Comparison of ENCODE assay signal across 11 cellular contexts in genomic region chr12:55725556-55725955, GRCh38. TPM values are rescaled to one million over a fixed set of nuclear protein-coding genes. Genes with fewer than 3 reads are reported as not detected.
DNase-seq lines count a peak whose midpoint lies in the region; ATAC-seq, FAIRE-seq and TF ChIP-seq lines count a peak whose summit lies in the region.
"Had no signal": no experiment of that assay in that cellular context is flagged by ENCODE, and none has a peak within 500 bp of the region (broad histone marks: within the 10 kb centered on the region; RNA-seq: fewer than 3 reads in every experiment).

No MANE protein-coding gene starts in this region.

- ATAC-seq in activated CD8-positive, alpha-beta memory T cell treated with anti-CD3 and anti-CD28 coated beads, Interleukin-2, amount 10 ng/mL, durations not matched to agents 7 days and 5 days, result no peak
- ATAC-seq in HepG2, result no peak
- no peak for ATAC-seq in HG03354 (IDR thresholded peaks at IDR 0.05; ENCODE audit: poor library complexity, severe bottlenecking, unreplicated experiment)
- ATAC-seq: activated T-cell treated with anti-CD3 and anti-CD28 coated beads, Interleukin-2, amount 50 U/mL, for 72 hours had no signal

- no peak for TF ChIP-seq RAD21 in HepG2 (CRISPR knock-in tag; IDR thresholded peaks at IDR 0.05)

- H3K36me3 ChIP-seq in tibial nerve, result peaks cover 0 to 49% (median 6%) of the 10 kb centered on the region in 3 donors
- H3K36me3 ChIP-seq in HepG2 (replicated peaks in 1 of 2; ENCODE audit: control insufficient read depth in 1 of 2, insufficient read depth in 2 of 2, low read length in 2 of 2), result peaks cover 10 to 25% of the 10 kb centered on the region in 2 experiments; a peak in 4 of 5 replicates

- DNase-seq in activated CD8-positive, alpha-beta memory T cell treated with anti-CD3 and anti-CD28 coated beads, Interleukin-2, amount 10 ng/mL, durations not matched to agents 7 days and 5 days, result no peak
- no peak for DNase-seq in activated CD8-positive, alpha-beta memory T cell treated with anti-CD3 and anti-CD28 coated beads for 24 hours
- no peak for DNase-seq in immature natural killer cell
- no peak for DNase-seq in tibial nerve (ENCODE audit: low spot score in 2 of 2)
- DNase-seq in HepG2 (ENCODE audit: low spot score), result no peak
- DNase-seq: activated T-cell treated with anti-CD3 and anti-CD28 coated beads, Interleukin-2, amount 50 U/mL, for 72 hours; foreskin melanocyte; RPMI8226 had no signal

- FAIRE-seq in HepG2 (lab: Jason Lieb, UNC), result no peak

- BruUV-seq in HepG2 (replicated peaks; lab: Mats Ljungman, UMichigan), result no TSS peak

- TF ChIP-seq EP300 in tibial nerve (IDR thresholded peaks at IDR 0.05) (no peak), HepG2 (IDR thresholded peaks at IDR 0.05; ENCODE audit: low read depth in 2 of 2, low read length in 2 of 2) (no peak), HepG2 (CRISPR knock-in tag; IDR thresholded peaks at IDR 0.05; ENCODE audit: borderline replicate concordance) (no peak)

- peak overlapping the region; percentile 4 for H3K27ac Mint-ChIP-seq in activated CD8-positive, alpha-beta memory T cell treated with anti-CD3 and anti-CD28 coated beads, Interleukin-2, amount 10 ng/mL, durations not matched to agents 7 days and 5 days
- peak overlapping the region in 5 of 6 donors; percentile 51 to 72 (median 63) for H3K27ac Mint-ChIP-seq in immature natural killer cell

- H3K9me3 ChIP-seq in tibial nerve (no peaks in the 10 kb centered on the region), HepG2 (ENCODE audit: low read length) (no peaks in the 10 kb centered on the region)

- H3K36me3 Mint-ChIP-seq in activated CD8-positive, alpha-beta memory T cell treated with anti-CD3 and anti-CD28 coated beads, Interleukin-2, amount 10 ng/mL, durations not matched to agents 7 days and 5 days, result peaks cover 17% of the 10 kb centered on the region
- peaks cover 0 to 18% (median 4%) of the 10 kb centered on the region in 3 donors for H3K36me3 Mint-ChIP-seq in immature natural killer cell

- in situ Hi-C loops in HepG2 (cut with HindIII; ENCODE audit: extremely low pct_ligation_motif_present, low pct_unique_long_range_greater_than_20kb), result no loop called here

- H2AFZ ChIP-seq in HepG2 (ENCODE audit: low read length), result no peak overlapping the region

- H3K27ac ChIP-seq in tibial nerve (peak overlapping the region in 3 of 4 donors; percentile 40 to 100 (median 99)), HepG2 (ENCODE audit: extremely low read length, insufficient read depth, low read length) (no peak overlapping the region)
- H3K27ac ChIP-seq: cardiac muscle cell had no signal

- H3K79me2 ChIP-seq in HepG2 (ENCODE audit: insufficient read depth, low read length), result peaks cover 12% of the 10 kb centered on the region

- H3K9ac ChIP-seq in HepG2 (ENCODE audit: insufficient read depth, low read depth, low read length), result no peak overlapping the region

- TF ChIP-seq POLR2A in tibial nerve (IDR thresholded peaks at IDR 0.05), result no peak
- TF ChIP-seq POLR2A in HepG2 (IDR thresholded peaks at IDR 0.05; ENCODE audit: insufficient read depth in 1 of 2, low read depth in 2 of 2, low read length in 2 of 2), result no peak

- CTCF ChIA-PET in activated CD8-positive, alpha-beta memory T cell treated with anti-CD3 and anti-CD28 coated beads, Interleukin-2, amount 10 ng/mL, durations not matched to agents 7 days and 5 days (lab: Charles Lee), result interaction anchor here (1.2 to 11.3 kb wide), 3 partner anchors 9 to 91 kb away, joined by 4 to 233 read pairs (median 9); partner anchors contain the start of genes BLOC1S1 and SARNP
- CTCF ChIA-PET in HepG2 (lab: Yijun Ruan, JAX; ENCODE audit: low intra/inter-chr PET ratio, low total read pairs), result interaction anchor here (3.4 kb wide), 1 partner anchor 11 kb away, joined by 36 read pairs; no protein-coding TSS in a partner anchor

- no peaks in the 10 kb centered on the region for H3K9me3 Mint-ChIP-seq in activated CD8-positive, alpha-beta memory T cell treated with anti-CD3 and anti-CD28 coated beads, Interleukin-2, amount 10 ng/mL, durations not matched to agents 7 days and 5 days (ENCODE audit: low read depth)
- no peaks in the 10 kb centered on the region for H3K9me3 Mint-ChIP-seq in immature natural killer cell
- H3K9me3 Mint-ChIP-seq: activated T-cell treated with anti-CD3 and anti-CD28 coated beads, Interleukin-2, amount 50 U/mL, for 72 hours had no signal

- intact Hi-C loops in HepG2 (cut with micrococcal nuclease; ENCODE audit: unreplicated experiment), result no loop called here

- H3K4me3 Mint-ChIP-seq in activated CD8-positive, alpha-beta memory T cell treated with anti-CD3 and anti-CD28 coated beads, Interleukin-2, amount 10 ng/mL, durations not matched to agents 7 days and 5 days, result no peak overlapping the region
- H3K4me3 Mint-ChIP-seq in immature natural killer cell, result peak overlapping the region in 3 of 5 donors; percentile 3 to 27 (median 21)
- H3K4me3 Mint-ChIP-seq: activated T-cell treated with anti-CD3 and anti-CD28 coated beads, Interleukin-2, amount 50 U/mL, for 72 hours had no signal

- H3K4me1 ChIP-seq in tibial nerve, result peaks cover 0 to 76% (median 54%) of the 10 kb centered on the region in 4 donors
- H3K4me1 ChIP-seq in HepG2 (ENCODE audit: insufficient read depth, low read length), result peaks cover 68% of the 10 kb centered on the region

- POLR2A ChIA-PET in HepG2 (lab: Yijun Ruan, JAX), result interaction anchor here (1.3 to 2.0 kb wide), 3 partner anchors 12 to 248 kb away, joined by 3 to 14 read pairs (median 8); partner anchors contain the start of gene RAB5B

- H3K27me3 ChIP-seq in tibial nerve, result no peaks in the 10 kb centered on the region
- no peaks in the 10 kb centered on the region; a peak in 1 of 5 replicates for H3K27me3 ChIP-seq in HepG2 (ENCODE audit: control insufficient read depth in 1 of 2, insufficient read depth in 2 of 2, low read length in 2 of 2)
- H3K27me3 ChIP-seq: cardiac muscle cell had no signal

- no peak overlapping the region for H3K4me3 ChIP-seq in tibial nerve
- no peak overlapping the region for H3K4me3 ChIP-seq in HepG2 (replicated peaks in 1 of 3; ENCODE audit: insufficient read depth in 1 of 3, low read depth in 2 of 3, low read length in 3 of 3)
- H3K4me3 ChIP-seq: cardiac muscle cell, skin epidermis had no signal

- 0 out of 2 replicates have a peak, but pooled peaks cover 8% of the 10 kb centered on the region for H4K20me1 ChIP-seq in HepG2 (ENCODE audit: insufficient read depth, low read length)

- WGBS in tibial nerve, 2 donors, result 39 to 41% methylated on average over 3 of the region's 3 CpGs
- WGBS in HepG2 (ENCODE audit: low lambda C conversion rate), result 97% methylated on average over 3 of the region's 3 CpGs

- no peaks in the 10 kb centered on the region for H3K27me3 Mint-ChIP-seq in activated CD8-positive, alpha-beta memory T cell treated with anti-CD3 and anti-CD28 coated beads, Interleukin-2, amount 10 ng/mL, durations not matched to agents 7 days and 5 days
- peaks cover 0 to 12% (median 5%) of the 10 kb centered on the region in 3 donors for H3K27me3 Mint-ChIP-seq in immature natural killer cell (ENCODE audit: low read depth in 3 of 3)

- H3K4me1 Mint-ChIP-seq in activated CD8-positive, alpha-beta memory T cell treated with anti-CD3 and anti-CD28 coated beads, Interleukin-2, amount 10 ng/mL, durations not matched to agents 7 days and 5 days, result peaks cover 57% of the 10 kb centered on the region
- H3K4me1 Mint-ChIP-seq in immature natural killer cell, result peaks cover 49 to 56% of the 10 kb centered on the region in 2 donors

- H3K4me2 ChIP-seq in HepG2 (ENCODE audit: low read depth, low read length), result no peak overlapping the region

- TF ChIP-seq CTCF in tibial nerve (IDR thresholded peaks at IDR 0.05), result no peak
- no peak for TF ChIP-seq CTCF in HepG2 (CRISPR knock-in tag; IDR thresholded peaks at IDR 0.05)

RNA-seq across cellular contexts. Expression of gene CD63, which starts 3.3 kb away (rescaled TPM):
- 100 to 1,000 TPM; 222 to 288 TPM for total RNA-seq in activated CD8-positive, alpha-beta memory T cell treated with anti-CD3 and anti-CD28 coated beads, Interleukin-2, amount 10 ng/mL, durations not matched to agents 7 days and 5 days
- polyA plus RNA-seq in immature natural killer cell (1,000 to 10,000 TPM; 1,258 to 1,754 (median 1,754) TPM), HepG2 (2011; rRNA removed) (211 and 234 TPM in 2 replicates)
- total RNA-seq in tibial nerve (100 to 1,000 TPM; 478 to 624 (median 544) TPM), HepG2 (2016; rRNA removed; fragmentation: Illumina TruSeq; extraction: Trizol) (134 and 277 TPM in 2 replicates)
- 129 and 132 TPM in 2 replicates for total RNA-seq in HepG2 (2016; cell fraction: cytosol; rRNA removed; fragmentation: Illumina TruSeq; extraction: Trizol; ENCODE audit: low read depth)
- 128 and 284 TPM in 2 replicates for total RNA-seq in HepG2 (2016; cell fraction: insoluble cytoplasmic fraction; rRNA removed; fragmentation: Illumina TruSeq; extraction: Trizol)
- total RNA-seq in HepG2 (2016; cell fraction: membrane; rRNA removed; fragmentation: Illumina TruSeq; extraction: Trizol), result 138 and 152 TPM in 2 replicates
- total RNA-seq in HepG2 (2016; cell fraction: nucleus; rRNA removed; fragmentation: Illumina TruSeq; extraction: Trizol), result 203 and 224 TPM in 2 replicates
- polyA plus RNA-seq in HepG2 (2011; cell fraction: cytosol; rRNA removed), result 424 and 444 TPM in 2 replicates
- 140 and 196 TPM in 2 replicates for polyA plus RNA-seq in HepG2 (2011; cell fraction: nucleus; rRNA removed)
- 226 and 283 TPM in 2 replicates for polyA plus RNA-seq in HepG2 (2012)
- polyA plus RNA-seq in HepG2 (2016; cell fraction: cytosol; fragmentation: Illumina TruSeq; extraction: Trizol; ENCODE audit: low read depth), result 186 and 213 TPM in 2 replicates
- polyA plus RNA-seq in HepG2 (2016; cell fraction: insoluble cytoplasmic fraction; fragmentation: Illumina TruSeq; extraction: Trizol; ENCODE audit: low read depth), result 153 and 161 TPM in 2 replicates
- 149 and 167 TPM in 2 replicates for polyA plus RNA-seq in HepG2 (2016; cell fraction: membrane; fragmentation: Illumina TruSeq; extraction: Trizol; ENCODE audit: low read depth)
- 381 and 422 TPM in 2 replicates for polyA plus RNA-seq in HepG2 (2016; cell fraction: nucleus; fragmentation: Illumina TruSeq; extraction: Trizol; ENCODE audit: insufficient read depth, low read depth)
- polyA minus RNA-seq in HepG2 (2011; rRNA and poly(A)+ RNA removed; ENCODE audit: low replicate concordance), result 159 and 211 TPM in 2 replicates
- 94.7 and 99.2 TPM in 2 replicates for polyA minus RNA-seq in HepG2 (2011; cell fraction: cytosol; rRNA and poly(A)+ RNA removed)
- 47.0 and 55.9 TPM in 2 replicates for polyA minus RNA-seq in HepG2 (2011; cell fraction: nucleus; rRNA and poly(A)+ RNA removed)

RNA-seq across cellular contexts. Expression of gene RDH5, which starts 5.4 kb away (rescaled TPM):
- 10 to 100 TPM; 11.1 to 14.4 TPM for total RNA-seq in activated CD8-positive, alpha-beta memory T cell treated with anti-CD3 and anti-CD28 coated beads, Interleukin-2, amount 10 ng/mL, durations not matched to agents 7 days and 5 days
- polyA plus RNA-seq in immature natural killer cell (1 to 10 TPM in 1 of 3 donors, not detected in 2; 2.8 TPM), HepG2 (2011; rRNA removed) (5.7 TPM in 2 replicates)
- total RNA-seq in tibial nerve (10 to 100 TPM; 28.0 to 54.6 (median 38.4) TPM), HepG2 (2016; rRNA removed; fragmentation: Illumina TruSeq; extraction: Trizol) (1.0 and 2.6 TPM in 2 replicates)
- 1.2 and 1.5 TPM in 2 replicates for total RNA-seq in HepG2 (2016; cell fraction: cytosol; rRNA removed; fragmentation: Illumina TruSeq; extraction: Trizol; ENCODE audit: low read depth)
- total RNA-seq in HepG2 (2016; cell fraction: insoluble cytoplasmic fraction; rRNA removed; fragmentation: Illumina TruSeq; extraction: Trizol), result 1.2 and 2.6 TPM in 2 replicates
- 1.3 and 1.5 TPM in 2 replicates for total RNA-seq in HepG2 (2016; cell fraction: membrane; rRNA removed; fragmentation: Illumina TruSeq; extraction: Trizol)
- 4.5 and 6.2 TPM in 2 replicates for total RNA-seq in HepG2 (2016; cell fraction: nucleus; rRNA removed; fragmentation: Illumina TruSeq; extraction: Trizol)
- 2.4 and 3.4 TPM in 2 replicates for polyA plus RNA-seq in HepG2 (2011; cell fraction: cytosol; rRNA removed)
- polyA plus RNA-seq in HepG2 (2011; cell fraction: nucleus; rRNA removed), result 17.8 and 19.4 TPM in 2 replicates
- 3.3 and 4.2 TPM in 2 replicates for polyA plus RNA-seq in HepG2 (2012)
- 0.41 and 0.84 TPM in 2 replicates for polyA plus RNA-seq in HepG2 (2016; cell fraction: cytosol; fragmentation: Illumina TruSeq; extraction: Trizol; ENCODE audit: low read depth)
- polyA plus RNA-seq in HepG2 (2016; cell fraction: insoluble cytoplasmic fraction; fragmentation: Illumina TruSeq; extraction: Trizol; ENCODE audit: low read depth), result 0.71 and 0.91 TPM in 2 replicates
- polyA plus RNA-seq in HepG2 (2016; cell fraction: membrane; fragmentation: Illumina TruSeq; extraction: Trizol; ENCODE audit: low read depth), result 1.0 and 1.1 TPM in 2 replicates
- 9.3 and 11.2 TPM in 2 replicates for polyA plus RNA-seq in HepG2 (2016; cell fraction: nucleus; fragmentation: Illumina TruSeq; extraction: Trizol; ENCODE audit: insufficient read depth, low read depth)
- polyA minus RNA-seq in HepG2 (2011; rRNA and poly(A)+ RNA removed; ENCODE audit: low replicate concordance), result 4.1 and 8.8 TPM in 2 replicates
- polyA minus RNA-seq in HepG2 (2011; cell fraction: cytosol; rRNA and poly(A)+ RNA removed), result 0.53 and 0.79 TPM in 2 replicates
- polyA minus RNA-seq in HepG2 (2011; cell fraction: nucleus; rRNA and poly(A)+ RNA removed), result 11.6 and 16.1 TPM in 2 replicates

RNA-seq across cellular contexts. Expression of gene BLOC1S1, which starts 9.7 kb away (rescaled TPM):
- total RNA-seq in activated CD8-positive, alpha-beta memory T cell treated with anti-CD3 and anti-CD28 coated beads, Interleukin-2, amount 10 ng/mL, durations not matched to agents 7 days and 5 days, result 100 to 1,000 TPM; 151 to 152 TPM
- polyA plus RNA-seq in immature natural killer cell, result 100 to 1,000 TPM; 108 to 198 (median 127) TPM
- 100 to 1,000 TPM; 212 to 322 (median 264) TPM for total RNA-seq in tibial nerve
- 95.3 and 99.7 TPM in 2 replicates for total RNA-seq in HepG2 (2016; rRNA removed; fragmentation: Illumina TruSeq; extraction: Trizol)
- 118 and 144 TPM in 2 replicates for total RNA-seq in HepG2 (2016; cell fraction: cytosol; rRNA removed; fragmentation: Illumina TruSeq; extraction: Trizol; ENCODE audit: low read depth)
- total RNA-seq in HepG2 (2016; cell fraction: insoluble cytoplasmic fraction; rRNA removed; fragmentation: Illumina TruSeq; extraction: Trizol), result 97.9 and 110 TPM in 2 replicates
- 102 and 108 TPM in 2 replicates for total RNA-seq in HepG2 (2016; cell fraction: membrane; rRNA removed; fragmentation: Illumina TruSeq; extraction: Trizol)
- total RNA-seq in HepG2 (2016; cell fraction: nucleus; rRNA removed; fragmentation: Illumina TruSeq; extraction: Trizol), result 34.2 and 48.7 TPM in 2 replicates
- 50.5 and 55.1 TPM in 2 replicates for polyA plus RNA-seq in HepG2 (2011; rRNA removed)
- 74.9 and 112 TPM in 2 replicates for polyA plus RNA-seq in HepG2 (2011; cell fraction: cytosol; rRNA removed)
- polyA plus RNA-seq in HepG2 (2011; cell fraction: nucleus; rRNA removed), result 22.5 and 27.2 TPM in 2 replicates
- polyA plus RNA-seq in HepG2 (2012), result 34.8 and 38.2 TPM in 2 replicates
- polyA plus RNA-seq in HepG2 (2016; cell fraction: cytosol; fragmentation: Illumina TruSeq; extraction: Trizol; ENCODE audit: low read depth), result 149 and 162 TPM in 2 replicates
- 107 and 112 TPM in 2 replicates for polyA plus RNA-seq in HepG2 (2016; cell fraction: insoluble cytoplasmic fraction; fragmentation: Illumina TruSeq; extraction: Trizol; ENCODE audit: low read depth)
- polyA plus RNA-seq in HepG2 (2016; cell fraction: membrane; fragmentation: Illumina TruSeq; extraction: Trizol; ENCODE audit: low read depth), result 91.5 and 100 TPM in 2 replicates
- 64.2 and 67.2 TPM in 2 replicates for polyA plus RNA-seq in HepG2 (2016; cell fraction: nucleus; fragmentation: Illumina TruSeq; extraction: Trizol; ENCODE audit: insufficient read depth, low read depth)
- 21.9 and 89.7 TPM in 2 replicates for polyA minus RNA-seq in HepG2 (2011; rRNA and poly(A)+ RNA removed; ENCODE audit: low replicate concordance)
- 6.7 and 11.0 TPM in 2 replicates for polyA minus RNA-seq in HepG2 (2011; cell fraction: cytosol; rRNA and poly(A)+ RNA removed)
- 7.8 and 8.2 TPM in 2 replicates for polyA minus RNA-seq in HepG2 (2011; cell fraction: nucleus; rRNA and poly(A)+ RNA removed)

RNA-seq across cellular contexts. Expression of gene GDF11, which starts 17.4 kb away (rescaled TPM):
- total RNA-seq in activated CD8-positive, alpha-beta memory T cell treated with anti-CD3 and anti-CD28 coated beads, Interleukin-2, amount 10 ng/mL, durations not matched to agents 7 days and 5 days, result 10 to 100 TPM; 10.9 to 14.1 TPM
- polyA plus RNA-seq in immature natural killer cell (1 to 10 TPM in 1 of 3 donors, under 1 TPM in 2; 0.16 to 1.7 (median 0.64) TPM), HepG2 (2011; rRNA removed) (0.63 and 1.0 TPM in 2 replicates)
- total RNA-seq in tibial nerve (1 to 10 TPM; 1.8 to 5.7 (median 4.0) TPM), HepG2 (2016; rRNA removed; fragmentation: Illumina TruSeq; extraction: Trizol) (1.4 and 1.5 TPM in 2 replicates)
- 5.4 and 5.8 TPM in 2 replicates for total RNA-seq in HepG2 (2016; cell fraction: cytosol; rRNA removed; fragmentation: Illumina TruSeq; extraction: Trizol; ENCODE audit: low read depth)
- total RNA-seq in HepG2 (2016; cell fraction: insoluble cytoplasmic fraction; rRNA removed; fragmentation: Illumina TruSeq; extraction: Trizol), result 0.56 and 1.8 TPM in 2 replicates
- 6.1 and 6.4 TPM in 2 replicates for total RNA-seq in HepG2 (2016; cell fraction: membrane; rRNA removed; fragmentation: Illumina TruSeq; extraction: Trizol)
- total RNA-seq in HepG2 (2016; cell fraction: nucleus; rRNA removed; fragmentation: Illumina TruSeq; extraction: Trizol), result 0.53 and 1.2 TPM in 2 replicates
- 0.85 and 1.1 TPM in 2 replicates for polyA plus RNA-seq in HepG2 (2011; cell fraction: cytosol; rRNA removed)
- 0.83 and 1.1 TPM in 2 replicates for polyA plus RNA-seq in HepG2 (2011; cell fraction: nucleus; rRNA removed)
- polyA plus RNA-seq in HepG2 (2012), result 0.56 and 1.0 TPM in 2 replicates
- 14.3 and 14.9 TPM in 2 replicates for polyA plus RNA-seq in HepG2 (2016; cell fraction: cytosol; fragmentation: Illumina TruSeq; extraction: Trizol; ENCODE audit: low read depth)
- polyA plus RNA-seq in HepG2 (2016; cell fraction: insoluble cytoplasmic fraction; fragmentation: Illumina TruSeq; extraction: Trizol; ENCODE audit: low read depth), result 2.1 and 3.0 TPM in 2 replicates
- polyA plus RNA-seq in HepG2 (2016; cell fraction: membrane; fragmentation: Illumina TruSeq; extraction: Trizol; ENCODE audit: low read depth), result 11.3 and 12.5 TPM in 2 replicates
- 2.0 and 2.7 TPM in 2 replicates for polyA plus RNA-seq in HepG2 (2016; cell fraction: nucleus; fragmentation: Illumina TruSeq; extraction: Trizol; ENCODE audit: insufficient read depth, low read depth)
- 1.8 and 14.3 TPM in 2 replicates for polyA minus RNA-seq in HepG2 (2011; rRNA and poly(A)+ RNA removed; ENCODE audit: low replicate concordance)
- 0.18 and 0.49 TPM in 2 replicates for polyA minus RNA-seq in HepG2 (2011; cell fraction: cytosol; rRNA and poly(A)+ RNA removed)
- 0.90 and 0.99 TPM in 2 replicates for polyA minus RNA-seq in HepG2 (2011; cell fraction: nucleus; rRNA and poly(A)+ RNA removed)

RNA-seq across cellular contexts. Expression of gene ITGA7, which starts 17.9 kb away (rescaled TPM):
- total RNA-seq in activated CD8-positive, alpha-beta memory T cell treated with anti-CD3 and anti-CD28 coated beads, Interleukin-2, amount 10 ng/mL, durations not matched to agents 7 days and 5 days, result 1 to 10 TPM; 3.7 to 4.4 TPM
- polyA plus RNA-seq in immature natural killer cell (under 1 TPM in 1 of 3 donors, not detected in 2; 0.31 TPM), HepG2 (2011; rRNA removed) (0.65 and 1.8 TPM in 2 replicates)
- total RNA-seq in tibial nerve (100 to 1,000 TPM; 118 to 192 (median 146) TPM), HepG2 (2016; rRNA removed; fragmentation: Illumina TruSeq; extraction: Trizol) (0.24 and 0.75 TPM in 2 replicates)
- not detected in 2 replicates for total RNA-seq in HepG2 (2016; cell fraction: cytosol; rRNA removed; fragmentation: Illumina TruSeq; extraction: Trizol; ENCODE audit: low read depth)
- total RNA-seq in HepG2 (2016; cell fraction: insoluble cytoplasmic fraction; rRNA removed; fragmentation: Illumina TruSeq; extraction: Trizol), result 0.15 and 0.35 TPM in 2 replicates
- total RNA-seq in HepG2 (2016; cell fraction: membrane; rRNA removed; fragmentation: Illumina TruSeq; extraction: Trizol), result 0.03 and 0.14 TPM in 2 replicates
- 1.3 and 1.5 TPM in 2 replicates for total RNA-seq in HepG2 (2016; cell fraction: nucleus; rRNA removed; fragmentation: Illumina TruSeq; extraction: Trizol)
- 0.16 and 0.28 TPM in 2 replicates for polyA plus RNA-seq in HepG2 (2011; cell fraction: cytosol; rRNA removed)
- 12.1 and 12.6 TPM in 2 replicates for polyA plus RNA-seq in HepG2 (2011; cell fraction: nucleus; rRNA removed)
- polyA plus RNA-seq in HepG2 (2012), result 1.1 and 1.2 TPM in 2 replicates
- not detected in 2 replicates for polyA plus RNA-seq in HepG2 (2016; cell fraction: cytosol; fragmentation: Illumina TruSeq; extraction: Trizol; ENCODE audit: low read depth)
- polyA plus RNA-seq in HepG2 (2016; cell fraction: insoluble cytoplasmic fraction; fragmentation: Illumina TruSeq; extraction: Trizol; ENCODE audit: low read depth), result 0.28 TPM in 1 of 2 replicates, not detected in the other
- polyA plus RNA-seq in HepG2 (2016; cell fraction: membrane; fragmentation: Illumina TruSeq; extraction: Trizol; ENCODE audit: low read depth), result not detected in 2 replicates
- 1.7 and 2.7 TPM in 2 replicates for polyA plus RNA-seq in HepG2 (2016; cell fraction: nucleus; fragmentation: Illumina TruSeq; extraction: Trizol; ENCODE audit: insufficient read depth, low read depth)
- 1.4 and 1.9 TPM in 2 replicates for polyA minus RNA-seq in HepG2 (2011; rRNA and poly(A)+ RNA removed; ENCODE audit: low replicate concordance)
- polyA minus RNA-seq in HepG2 (2011; cell fraction: cytosol; rRNA and poly(A)+ RNA removed), result not detected in 2 replicates
- 2.2 and 3.1 TPM in 2 replicates for polyA minus RNA-seq in HepG2 (2011; cell fraction: nucleus; rRNA and poly(A)+ RNA removed)
